Comparison of ENCODE assay signal across 9 cellular contexts in the genomic region with DNA sequence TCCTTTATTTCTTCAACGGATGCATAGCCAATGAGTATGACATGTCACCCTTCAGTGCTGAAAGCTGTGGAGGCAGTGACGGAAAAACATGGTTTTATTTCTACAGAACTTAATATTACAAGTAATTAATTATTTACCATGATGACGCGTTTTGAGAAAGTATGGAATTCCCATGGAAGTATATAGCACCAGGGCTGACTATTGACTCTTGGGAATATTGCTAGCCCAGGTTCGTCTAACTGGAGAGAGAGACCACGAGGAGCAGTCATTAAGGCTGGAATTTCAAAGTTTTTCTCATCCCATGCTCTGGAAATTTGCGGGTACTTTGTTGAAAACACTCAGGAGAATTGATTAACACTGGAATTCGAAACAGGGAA.
DNase-seq lines count a peak whose midpoint lies in the region; FAIRE-seq and TF ChIP-seq lines count a peak whose summit lies in the region.
"Had no signal": no experiment of that assay in that cellular context is flagged by ENCODE, and none has a peak within 500 bp of the region (broad histone marks: within the 10 kb centered on the region; RNA-seq: fewer than 3 reads in every experiment).

No MANE protein-coding gene starts in this region.

- intact Hi-C loops in PC-9 (cut with micrococcal nuclease; ENCODE audit: unreplicated experiment): no loop called here
- intact Hi-C loops in posterior cingulate gyrus (cut with DNase I): no loop called here

- peaks cover 3% of the 10 kb centered on the region for H3K36me3 Mint-ChIP-seq in activated T-cell treated with anti-CD3 and anti-CD28 coated beads, Interleukin-2, amount 50 U/mL, for 24 hours (ENCODE audit: low read depth)
- no peaks in the 10 kb centered on the region for H3K36me3 Mint-ChIP-seq in progenitor cell of endocrine pancreas (ENCODE audit: insufficient read depth)

- H3K4me3 ChIP-seq in PC-9 (peak overlapping the region; percentile 62), H1 (ENCODE audit: extremely low read depth in 1 of 4, insufficient read depth in 2 of 4, low read depth in 3 of 4, low read length in 4 of 4) (peak overlapping the region; percentile 75 to 95 (median 83))

- H3K36me3 ChIP-seq in PC-9 (ENCODE audit: low read depth) (no peaks in the 10 kb centered on the region), H1 (ENCODE audit: control insufficient read depth in 2 of 4, insufficient read depth in 4 of 4, low read length in 3 of 4) (no peaks in the 10 kb centered on the region)

- peak overlapping the region; percentile 15; the same call in 1 of the 2 replicates for H3K27ac ChIP-seq in PC-9
- H3K27ac ChIP-seq in H1 (ENCODE audit: low read depth, low read length): no peak overlapping the region

- no peak overlapping the region for H2BK20ac ChIP-seq in H1 (ENCODE audit: low read length)

- no peaks in the 10 kb centered on the region for H3K79me1 ChIP-seq in H1 (ENCODE audit: low read depth, low read length)

- no peak for DNase-seq in activated T-cell treated with anti-CD3 and anti-CD28 coated beads, Interleukin-2, amount 50 U/mL, for 24 hours
- DNase-seq in activated T-cell treated with anti-CD3 and anti-CD28 coated beads for 4 hours: no peak
- no peak for DNase-seq in PC-9
- DNase-seq in H1 (ENCODE audit: low read depth in 1 of 2, low spot score in 2 of 2): no peak
- DNase-seq in progenitor cell of endocrine pancreas (ENCODE audit: low spot score, unreplicated experiment): no peak
- DNase-seq in islet precursor cell: no peak
- DNase-seq in posterior cingulate gyrus: no peak
- DNase-seq in AG20443 (ENCODE audit: low spot score): no peak

- CTCF ChIA-PET in PC-9 (lab: Charles Lee): no interaction called here
- CTCF ChIA-PET in H1 (lab: Charles Lee; ENCODE audit: partially characterized antibody): interaction anchor here (1.5 kb wide), 1 partner anchor 14 kb away, joined by 5 read pairs; no protein-coding TSS in a partner anchor

- H3K4me1 Mint-ChIP-seq in activated T-cell treated with anti-CD3 and anti-CD28 coated beads, Interleukin-2, amount 50 U/mL, for 24 hours (ENCODE audit: low read depth): peaks cover 22% of the 10 kb centered on the region
- H3K4me1 Mint-ChIP-seq in progenitor cell of endocrine pancreas (ENCODE audit: low read depth): peaks cover 12% of the 10 kb centered on the region

- no peaks in the 10 kb centered on the region for H3K27me3 ChIP-seq in PC-9 (ENCODE audit: insufficient read depth, low read depth)
- H3K27me3 ChIP-seq in H1 (replicated peaks in 1 of 4; ENCODE audit: control insufficient read depth in 3 of 4, extremely low read depth in 1 of 4, insufficient read depth in 3 of 4, low read length in 3 of 4): no peaks in the 10 kb centered on the region; a peak in 1 of 7 replicates

- H4K20me1 ChIP-seq in PC-9 (ENCODE audit: insufficient read depth) (no peaks in the 10 kb centered on the region), H1 (replicated peaks in 1 of 2; ENCODE audit: control insufficient read depth in 1 of 2, insufficient read depth in 2 of 2, low read length in 2 of 2) (peaks cover 0 to 3% of the 10 kb centered on the region in 2 experiments)

- H2AFZ ChIP-seq in PC-9: peak overlapping the region; percentile 82
- H2AFZ ChIP-seq in H1 (ENCODE audit: low read length): peak overlapping the region; percentile 47; the same call in 1 of the 2 replicates

- POLR2A ChIA-PET in PC-9 (lab: Charles Lee; ENCODE audit: unreplicated experiment): no interaction called here
- POLR2A ChIA-PET in H1 (lab: Charles Lee; ENCODE audit: partially characterized antibody): no interaction called here

- no peak overlapping the region for H4K5ac ChIP-seq in H1 (ENCODE audit: insufficient read length, low read depth, low read length)

- no peaks in the 10 kb centered on the region for H3K9me2 ChIP-seq in PC-9 (ENCODE audit: insufficient read depth)

- peak overlapping the region; percentile 86 for H3K4me2 ChIP-seq in PC-9
- peak overlapping the region; percentile 64 to 70 for H3K4me2 ChIP-seq in H1 (ENCODE audit: insufficient read depth in 1 of 2, low read depth in 2 of 2, low read length in 2 of 2)

- no peak overlapping the region for H4K8ac ChIP-seq in H1 (ENCODE audit: extremely low read depth, insufficient read depth, low read length)

- no peak for FAIRE-seq in H1 (lab: Jason Lieb, UNC)
- FAIRE-seq: endometrium had no signal

- H3K14ac ChIP-seq in H1 (ENCODE audit: insufficient read length): no peak overlapping the region

- H3K9me3 ChIP-seq in PC-9 (ENCODE audit: insufficient read depth, low read depth) (no peaks in the 10 kb centered on the region), H1 (ENCODE audit: insufficient read depth in 2 of 2, low read depth in 1 of 2, low read length in 1 of 2) (no peaks in the 10 kb centered on the region)

- TF ChIP-seq CTCF in PC-9 (conservative IDR thresholded peaks at IDR 0.05): no peak
- no peak for TF ChIP-seq CTCF in H1 (IDR thresholded peaks at IDR 0.05; ENCODE audit: control extremely low read depth in 1 of 3, insufficient read depth in 1 of 3, low read depth in 1 of 3, low read length in 3 of 3)
- no peak for TF ChIP-seq CTCF in progenitor cell of endocrine pancreas (IDR thresholded peaks at IDR 0.05; ENCODE audit: unreplicated experiment)

- no peak overlapping the region for H4K91ac ChIP-seq in H1 (replicated peaks; ENCODE audit: insufficient read length, low read length)

- TF ChIP-seq POLR2A in H1 (IDR thresholded peaks at IDR 0.05; ENCODE audit: control extremely low read depth in 1 of 2, low read depth in 2 of 2, low read length in 2 of 2): no peak

- H2BK120ac ChIP-seq in H1 (replicated peaks; ENCODE audit: low read depth, low read length): no peak overlapping the region

- H3K4me3 Mint-ChIP-seq in activated T-cell treated with anti-CD3 and anti-CD28 coated beads, Interleukin-2, amount 50 U/mL, for 24 hours: peak overlapping the region; percentile 72
- peak overlapping the region; percentile 82 for H3K4me3 Mint-ChIP-seq in progenitor cell of endocrine pancreas (ENCODE audit: low read depth)

- peaks cover 2% of the 10 kb centered on the region for H3K9me3 Mint-ChIP-seq in activated T-cell treated with anti-CD3 and anti-CD28 coated beads, Interleukin-2, amount 50 U/mL, for 24 hours
- peaks cover under 1% of the 10 kb centered on the region for H3K9me3 Mint-ChIP-seq in progenitor cell of endocrine pancreas (ENCODE audit: low read depth)

- TF ChIP-seq EP300 in H1 (IDR thresholded peaks at IDR 0.05; ENCODE audit: borderline replicate concordance in 1 of 2, low read depth in 2 of 2, low read length in 2 of 2): no peak

- H3K18ac ChIP-seq in H1 (ENCODE audit: extremely low read depth, low read length): no peak overlapping the region

- peaks cover 14% of the 10 kb centered on the region for H3F3A ChIP-seq in PC-9 (ENCODE audit: insufficient read depth, low read depth)

- TF ChIP-seq RAD21 in H1 (IDR thresholded peaks at IDR 0.05 in 1 of 2, conservative IDR thresholded peaks at IDR 0.05 in 1 of 2; ENCODE audit: low read depth in 2 of 2, low read length in 2 of 2): no peak

- H3K27me3 Mint-ChIP-seq in activated T-cell treated with anti-CD3 and anti-CD28 coated beads, Interleukin-2, amount 50 U/mL, for 24 hours: peaks cover 81% of the 10 kb centered on the region
- peaks cover 50% of the 10 kb centered on the region for H3K27me3 Mint-ChIP-seq in progenitor cell of endocrine pancreas

- H3K4me1 ChIP-seq in PC-9 (replicated peaks; ENCODE audit: insufficient read depth) (peaks cover 5% of the 10 kb centered on the region), H1 (replicated peaks in 1 of 4; ENCODE audit: control insufficient read depth in 3 of 4, insufficient read depth in 4 of 4, low read length in 3 of 4) (no peaks in the 10 kb centered on the region; a peak in 2 of 7 replicates)

- no peak overlapping the region for H2BK5ac ChIP-seq in H1 (ENCODE audit: low read depth, low read length)

- BruUV-seq in PC-9 (replicated peaks; lab: Mats Ljungman, UMichigan): no TSS peak

- no peak overlapping the region for H2AK5ac ChIP-seq in H1 (ENCODE audit: low read depth, low read length)

- H3K23ac ChIP-seq in H1 (ENCODE audit: insufficient read length): no peak overlapping the region

- H3K9ac ChIP-seq in H1 (replicated peaks in 1 of 4; ENCODE audit: extremely low read depth in 1 of 4, low read depth in 3 of 4, low read length in 3 of 4): peak overlapping the region in 1 of 4 experiments; percentile 44; a peak in 2 of 7 replicates

- H3K23me2 ChIP-seq in H1 (ENCODE audit: low read depth, low read length): peaks cover 6% of the 10 kb centered on the region

- peak overlapping the region; percentile 75 for H3K27ac Mint-ChIP-seq in activated T-cell treated with anti-CD3 and anti-CD28 coated beads, Interleukin-2, amount 50 U/mL, for 24 hours
- H3K27ac Mint-ChIP-seq in progenitor cell of endocrine pancreas: peak overlapping the region; percentile 94

- no peak overlapping the region for H2BK15ac ChIP-seq in H1 (ENCODE audit: low read length)

- H3K79me2 ChIP-seq in PC-9 (ENCODE audit: low read depth) (no peaks in the 10 kb centered on the region), H1 (ENCODE audit: control insufficient read depth in 1 of 2, insufficient read depth in 2 of 2, low read length in 2 of 2) (no peaks in the 10 kb centered on the region)

- no peak overlapping the region for H2BK12ac ChIP-seq in H1 (ENCODE audit: low read depth, low read length)

- H3K56ac ChIP-seq in H1 (replicated peaks; ENCODE audit: insufficient read length, low read depth, low read length): no peak overlapping the region

- WGBS in H1 (ENCODE audit: extremely low coverage in 1 of 2, insufficient coverage in 1 of 2, insufficient read length in 1 of 2, insufficient replicate concordance in 2 of 2, low coverage in 1 of 2, low lambda C conversion rate in 2 of 2, missing lambda C conversion rate in 1 of 2), 2 experiments: 40% methylated on average over 8 of the region's 8 CpGs; no CpG with 5 or more reads in 1 of the 2 experiments

- H3K4ac ChIP-seq in H1 (replicated peaks; ENCODE audit: insufficient read length, low read depth, low read length): no peak overlapping the region

TF ChIP-seq in H1, 55 proteins besides CTCF, POLR2A, EP300 and RAD21:
- TF ChIP-seq RBBP5 (IDR thresholded peaks at IDR 0.05; ENCODE audit: borderline replicate concordance, low read depth, low read length): no peak
- TF ChIP-seq KDM1A (IDR thresholded peaks at IDR 0.05; ENCODE audit: borderline replicate concordance, low read length): no peak
- TF ChIP-seq CEBPB (IDR thresholded peaks at IDR 0.05; ENCODE audit: low read depth, low read length): no peak
- no peak for TF ChIP-seq ASH2L (IDR thresholded peaks at IDR 0.05; ENCODE audit: low read length)
- TF ChIP-seq POU5F1 (IDR thresholded peaks at IDR 0.05; ENCODE audit: low read depth, low read length): no peak
